Comparison of ENCODE assay signal across 8 cellular contexts in the genomic region with DNA sequence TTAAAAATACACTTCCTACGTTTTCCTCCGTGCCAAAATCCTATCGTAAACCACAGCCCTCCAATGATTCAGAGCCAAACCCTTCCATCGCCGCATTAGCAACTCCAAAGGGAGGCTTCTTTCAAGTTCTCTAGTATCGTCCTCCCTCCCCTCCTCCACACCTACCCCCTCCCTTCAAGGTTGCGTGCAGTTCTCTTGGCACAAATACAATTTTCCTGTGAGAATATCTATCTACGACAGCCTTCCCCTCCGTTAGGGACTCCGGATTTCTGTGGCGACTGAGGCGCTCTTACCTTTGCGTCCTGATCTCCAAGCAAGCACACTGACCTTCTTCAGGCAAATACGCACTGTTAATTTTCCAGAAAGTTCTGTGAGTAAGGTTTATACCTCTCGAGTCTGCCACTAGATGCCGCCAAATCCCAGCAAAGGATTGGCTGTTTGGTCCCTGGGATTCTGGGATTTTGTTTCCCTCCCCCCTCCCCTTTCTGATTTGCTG. TPM values are rescaled to one million over a fixed set of nuclear protein-coding genes. Genes with fewer than 3 reads are reported as not detected.
DNase-seq lines count a peak whose midpoint lies in the region; ATAC-seq and TF ChIP-seq lines count a peak whose summit lies in the region.

No MANE protein-coding gene starts in this region.

- H3K79me1 ChIP-seq in neuronal stem cell (ENCODE audit: low read depth, low read length), result no peaks in the 10 kb centered on the region

- no peak overlapping the region for H2AK5ac ChIP-seq in neuronal stem cell (ENCODE audit: low read depth, low read length)

- no peak overlapping the region for H3K14ac ChIP-seq in neuronal stem cell (ENCODE audit: low read length)

- peaks cover 0 to 37% (median 0%) of the 10 kb centered on the region in 3 donors for H3K4me1 ChIP-seq in gastroesophageal sphincter
- H3K4me1 ChIP-seq in neuronal stem cell (ENCODE audit: control insufficient read depth in 2 of 2, insufficient read depth in 1 of 2, low read depth in 1 of 2, low read length in 2 of 2), result no peaks in the 10 kb centered on the region
- H3K4me1 ChIP-seq in thyroid gland, result no peaks in the 10 kb centered on the region

- H4K91ac ChIP-seq in neuronal stem cell (ENCODE audit: low read depth, low read length, poor library complexity), result no peak overlapping the region

- no peak overlapping the region for H4K8ac ChIP-seq in neuronal stem cell (ENCODE audit: low read depth, low read length)

- WGBS in gastroesophageal sphincter (ENCODE audit: low coverage in 1 of 2), 2 donors, result 1 to 21% methylated on average over 7 of the region's 16 CpGs
- no CpG with 5 or more reads among the region's 16 CpGs for WGBS in neuronal stem cell (ENCODE audit: extremely low coverage in 2 of 2, insufficient read length in 2 of 2, insufficient replicate concordance in 1 of 2), 2 donors
- WGBS in thyroid gland, 2 donors, result 0% methylated on average over 16 of the region's 16 CpGs

- no peak overlapping the region for H2BK120ac ChIP-seq in neuronal stem cell (ENCODE audit: low read depth, low read length)

- peak overlapping the region; percentile 38 for H3K9ac ChIP-seq in neuronal stem cell (ENCODE audit: low read depth, low read length, poor library complexity)

- TF ChIP-seq POLR2A in gastroesophageal sphincter (IDR thresholded peaks at IDR 0.05) (peak; percentile 14 to 22), thyroid gland (IDR thresholded peaks at IDR 0.05) (peak in 1 of 2 donors; percentile 33)

- peak; percentile 32 to 83 (median 70) for TF ChIP-seq CTCF in gastroesophageal sphincter (IDR thresholded peaks at IDR 0.05)
- TF ChIP-seq CTCF in thyroid gland (IDR thresholded peaks at IDR 0.05), result peak in 5 of 6 experiments; percentile 15 to 74 (median 58)

- H3K4ac ChIP-seq in neuronal stem cell (ENCODE audit: low read length), result no peak overlapping the region

- H2BK12ac ChIP-seq in neuronal stem cell (ENCODE audit: low read length), result no peak overlapping the region

- H2BK15ac ChIP-seq in neuronal stem cell (ENCODE audit: low read length), result no peak overlapping the region

- H3K36me3 ChIP-seq in gastroesophageal sphincter (peaks cover 0 to 19% of the 10 kb centered on the region in 2 donors), neuronal stem cell (replicated peaks in 1 of 2; ENCODE audit: control insufficient read depth in 2 of 2, insufficient read depth in 2 of 2, low read length in 2 of 2) (peaks cover 4 to 25% of the 10 kb centered on the region in 2 donors), thyroid gland (peaks cover 0 to 4% of the 10 kb centered on the region in 2 donors)

- H2BK5ac ChIP-seq in neuronal stem cell (ENCODE audit: low read length), result no peak overlapping the region

- H3K4me2 ChIP-seq in neuronal stem cell (ENCODE audit: insufficient read depth, low read length, poor library complexity, severe bottlenecking), result peak overlapping the region; percentile 47

- H3K27me3 ChIP-seq in gastroesophageal sphincter, result no peaks in the 10 kb centered on the region
- H3K27me3 ChIP-seq in neuronal stem cell (ENCODE audit: control insufficient read depth in 3 of 3, insufficient read depth in 3 of 3, low read depth in 1 of 3, low read length in 3 of 3), result no peaks in the 10 kb centered on the region
- no peaks in the 10 kb centered on the region for H3K27me3 ChIP-seq in thyroid gland

- intact Hi-C loops in thyroid gland (cut with DNase I), result no loop called here

- no peak for TF ChIP-seq EP300 in gastroesophageal sphincter (IDR thresholded peaks at IDR 0.05)

- ATAC-seq in gastroesophageal sphincter, result peak; percentile 14
- no peak for ATAC-seq in HG03565 (IDR thresholded peaks at IDR 0.05; ENCODE audit: unreplicated experiment)

- peak; percentile 87 for DNase-seq in DMS 273 (lab: John Stamatoyannopoulos, UW; ENCODE audit: unreplicated experiment)
- DNase-seq in Kasumi-1 (lab: John Stamatoyannopoulos, UW), result peak; percentile 53 to 71
- peak; percentile 84 for DNase-seq in RKO (ENCODE audit: low spot score)
- peak; percentile 15 for DNase-seq in activated effector memory CD4-positive, alpha-beta T cell treated with Interleukin-2 at 50 U/mL for 16 hours
- DNase-seq in neuronal stem cell (ENCODE audit: low spot score), result peak; percentile 63
- DNase-seq in thyroid gland, result peak; percentile 63 to 71

- H3K18ac ChIP-seq in neuronal stem cell (ENCODE audit: low read length), result no peak overlapping the region

- no peaks in the 10 kb centered on the region for H3K9me3 ChIP-seq in gastroesophageal sphincter
- H3K9me3 ChIP-seq in neuronal stem cell (replicated peaks in 1 of 2; ENCODE audit: control insufficient read depth in 2 of 2, insufficient read depth in 1 of 2, low read depth in 1 of 2, low read length in 2 of 2), result no peaks in the 10 kb centered on the region
- H3K9me3 ChIP-seq in thyroid gland, result no peaks in the 10 kb centered on the region

- peak overlapping the region; percentile 63 to 98 for H3K4me3 ChIP-seq in gastroesophageal sphincter
- H3K4me3 ChIP-seq in neuronal stem cell (ENCODE audit: low read length in 2 of 2), result peak overlapping the region; percentile 72 to 80
- H3K4me3 ChIP-seq in thyroid gland (replicated peaks in 1 of 3), result peak overlapping the region in 2 of 3 donors; percentile 38 to 68

- peak overlapping the region; percentile 89 for H2AFZ ChIP-seq in neuronal stem cell (ENCODE audit: low read length)

- peak overlapping the region; percentile 92 to 100 (median 96) for H3K27ac ChIP-seq in gastroesophageal sphincter
- peak overlapping the region; percentile 85 for H3K27ac ChIP-seq in neuronal stem cell (replicated peaks; ENCODE audit: low read length)
- peak overlapping the region; percentile 97 to 100 (median 99) for H3K27ac ChIP-seq in thyroid gland

- H3K23ac ChIP-seq in neuronal stem cell (ENCODE audit: low read depth, low read length, poor library complexity), result no peak overlapping the region

RNA-seq across cellular contexts. Expression of a gene that starts 1.2 kb away (rescaled TPM):
- total RNA-seq in gastroesophageal sphincter (100 to 1,000 TPM; 338 to 631 (median 467) TPM), thyroid gland (100 to 1,000 TPM; 273 to 382 (median 361) TPM)
- 399 TPM for polyA plus RNA-seq in neuronal stem cell (2013, experiment 1 of 2)
- 411 TPM for polyA plus RNA-seq in neuronal stem cell (2013, experiment 2 of 2)

RNA-seq across cellular contexts. Expression of a gene that starts 23.0 kb away (rescaled TPM):
- not detected for total RNA-seq in gastroesophageal sphincter
- 4.5 TPM for polyA plus RNA-seq in neuronal stem cell (2013, experiment 1 of 2)
- 4.0 TPM for polyA plus RNA-seq in neuronal stem cell (2013, experiment 2 of 2)
- not detected for total RNA-seq in thyroid gland

RNA-seq across cellular contexts. Expression of a gene that starts 59.0 kb away (rescaled TPM):
- total RNA-seq in gastroesophageal sphincter (100 to 1,000 TPM; 177 to 424 (median 237) TPM), thyroid gland (10 to 100 TPM; 58.2 to 79.0 (median 65.5) TPM)
- polyA plus RNA-seq in neuronal stem cell (2013, experiment 1 of 2), result 12.9 TPM
- 13.6 TPM for polyA plus RNA-seq in neuronal stem cell (2013, experiment 2 of 2)

Comparison
In these comparisons a context has a peak if more than half of its experiments do, and no peak if none do; other contexts are left out.
1. DNase-seq: peak in every context shown above with its lines; median percentile 87 in DMS 273; 84 in RKO; 67 in thyroid gland; 63 in neuronal stem cell; 62 in Kasumi-1; 15 in activated effector memory CD4-positive, alpha-beta T cell treated with Interleukin-2 at 50 U/mL for 16 hours.